ENCODE assay signal across 1 cellular context in the genomic region with DNA sequence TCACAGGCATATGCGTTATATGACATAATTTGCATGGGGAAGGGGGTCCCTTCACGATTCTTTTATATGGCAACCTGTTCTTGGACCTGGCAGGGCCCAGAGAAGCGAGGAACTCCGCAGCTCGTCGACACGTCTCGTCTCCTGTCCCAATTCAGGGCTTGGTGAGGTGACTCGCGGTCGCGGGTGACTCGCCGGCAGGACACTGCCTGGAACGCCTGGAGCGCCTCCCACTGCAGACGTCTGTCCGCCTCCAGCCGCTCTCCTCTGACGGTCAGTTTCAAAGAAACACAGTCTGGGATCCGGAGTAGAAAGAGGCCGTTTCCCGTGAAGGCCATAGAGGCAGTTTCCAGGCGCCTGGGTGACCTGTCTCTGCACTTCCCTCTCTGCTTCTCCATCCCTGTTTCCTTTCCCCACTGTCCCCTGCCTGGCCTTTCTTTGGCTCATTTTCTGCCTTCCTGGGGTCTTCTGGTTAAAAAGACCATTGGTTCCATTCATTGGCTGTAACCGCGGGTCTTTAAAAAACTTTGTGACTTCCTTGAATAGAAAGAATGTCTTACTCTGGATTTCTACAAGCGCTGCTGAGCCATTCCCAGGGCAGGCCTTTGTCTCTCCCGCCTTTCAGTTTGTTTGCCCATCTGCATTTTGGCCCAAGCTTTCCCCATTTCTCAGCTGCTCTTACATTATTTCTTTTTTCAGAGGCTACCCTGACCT.
TF ChIP-seq lines count a peak whose summit lies in the region.

No MANE protein-coding gene starts in this region.

TF ChIP-seq in HepG2, 621 proteins besides CTCF, POLR2A, EP300 and RAD21:
- TF ChIP-seq ZBTB38 (CRISPR knock-in tag; IDR thresholded peaks at IDR 0.05) (0 out of 2 replicates have a peak, but pooled peaks have one; percentile 52), LRRFIP1 (CRISPR knock-in tag; conservative IDR thresholded peaks at IDR 0.05) (no peak), ZBTB33 (CRISPR knock-in tag; IDR thresholded peaks at IDR 0.05) (peak; percentile 98), ZNF879 (CRISPR knock-in tag; IDR thresholded peaks at IDR 0.05) (no peak), ZNF253 (CRISPR knock-in tag; IDR thresholded peaks at IDR 0.05; ENCODE audit: borderline replicate concordance) (no peak), SKI (IDR thresholded peaks at IDR 0.05; ENCODE audit: partially characterized antibody) (peak; percentile 22), NCOA2 (CRISPR knock-in tag; IDR thresholded peaks at IDR 0.05) (no peak)
- TF ChIP-seq, protein P1, sequence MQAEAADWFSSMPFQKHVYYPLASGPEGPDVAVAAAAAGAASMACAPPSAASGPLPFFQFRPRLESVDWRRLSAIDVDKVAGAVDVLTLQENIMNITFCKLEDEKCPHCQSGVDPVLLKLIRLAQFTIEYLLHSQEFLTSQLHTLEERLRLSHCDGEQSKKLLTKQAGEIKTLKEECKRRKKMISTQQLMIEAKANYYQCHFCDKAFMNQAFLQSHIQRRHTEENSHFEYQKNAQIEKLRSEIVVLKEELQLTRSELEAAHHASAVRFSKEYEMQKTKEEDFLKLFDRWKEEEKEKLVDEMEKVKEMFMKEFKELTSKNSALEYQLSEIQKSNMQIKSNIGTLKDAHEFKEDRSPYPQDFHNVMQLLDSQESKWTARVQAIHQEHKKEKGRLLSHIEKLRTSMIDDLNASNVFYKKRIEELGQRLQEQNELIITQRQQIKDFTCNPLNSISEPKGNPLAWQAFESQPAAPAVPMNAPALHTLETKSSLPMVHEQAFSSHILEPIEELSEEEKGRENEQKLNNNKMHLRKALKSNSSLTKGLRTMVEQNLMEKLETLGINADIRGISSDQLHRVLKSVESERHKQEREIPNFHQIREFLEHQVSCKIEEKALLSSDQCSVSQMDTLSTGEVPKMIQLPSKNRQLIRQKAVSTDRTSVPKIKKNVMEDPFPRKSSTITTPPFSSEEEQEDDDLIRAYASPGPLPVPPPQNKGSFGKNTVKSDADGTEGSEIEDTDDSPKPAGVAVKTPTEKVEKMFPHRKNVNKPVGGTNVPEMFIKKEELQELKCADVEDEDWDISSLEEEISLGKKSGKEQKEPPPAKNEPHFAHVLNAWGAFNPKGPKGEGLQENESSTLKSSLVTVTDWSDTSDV (CRISPR knock-in tag; IDR thresholded peaks at IDR 0.05): no peak
TF ChIP-seq in HepG2: peak in this region for 3.
